1 cellular context compared by ENCODE assay signal in genomic region chr16:1651055-1651454, GRCh38.
TF ChIP-seq lines count a peak whose summit lies in the region.

No MANE protein-coding gene starts in this region.

TF ChIP-seq in HepG2, 621 proteins besides CTCF, POLR2A, EP300 and RAD21:
- TF ChIP-seq RARA (CRISPR knock-in tag; IDR thresholded peaks at IDR 0.05), result peak; percentile 26; the same call in 1 of the 2 replicates
- TF ChIP-seq NR2F6 (IDR thresholded peaks at IDR 0.05), result peak; percentile 68; the same call in 1 of the 2 replicates
- no peak for TF ChIP-seq NR2F6 (CRISPR knock-in tag; IDR thresholded peaks at IDR 0.05)
- 0 out of 2 replicates have a peak, but pooled peaks have one; percentile 10 for TF ChIP-seq ESRRA (CRISPR knock-in tag; IDR thresholded peaks at IDR 0.05; ENCODE audit: low read depth)
- TF ChIP-seq NCOR1 (IDR thresholded peaks at IDR 0.05; ENCODE audit: borderline replicate concordance, low read length), result peak; percentile 41
- no peak for TF ChIP-seq ZNF292 (CRISPR knock-in tag; IDR thresholded peaks at IDR 0.05; ENCODE audit: borderline replicate concordance, low read depth)
